ENCODE assay signal across 10 cellular contexts in the genomic region with DNA sequence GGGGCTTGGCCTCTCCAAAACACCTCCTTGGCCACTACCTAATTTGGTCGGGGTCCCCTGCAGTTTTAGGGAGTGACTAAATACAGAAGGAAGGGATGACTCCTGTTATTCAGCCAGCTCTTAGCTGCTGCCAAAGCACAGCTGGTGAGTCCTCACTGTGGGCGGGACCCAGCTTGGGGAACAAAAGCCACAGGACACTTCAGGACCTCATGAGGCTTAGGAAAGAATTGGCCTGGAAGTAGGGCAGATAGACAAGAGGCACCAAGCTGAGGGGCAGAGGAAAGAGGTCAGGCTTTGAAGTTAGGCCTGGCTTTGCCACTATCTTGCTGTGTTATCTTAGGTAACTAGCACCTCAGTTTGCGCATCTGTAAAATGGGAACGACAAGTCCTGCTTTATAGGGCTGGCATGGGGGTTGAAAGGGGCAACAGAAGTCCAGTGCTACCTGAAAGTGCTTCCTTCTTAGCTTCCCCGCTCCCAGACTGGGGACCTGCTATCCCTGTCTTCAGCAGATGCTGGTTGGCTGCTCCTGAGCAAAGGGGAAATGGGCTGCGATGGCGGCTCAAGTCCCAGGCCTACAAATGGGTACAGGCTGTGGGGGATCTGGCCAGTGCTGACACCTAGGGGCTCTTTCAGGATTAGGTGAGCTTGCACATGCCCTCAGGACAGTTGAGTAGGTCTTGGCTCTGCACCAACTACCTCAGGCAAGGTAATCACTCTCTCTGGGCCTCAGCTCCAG. TPM values are rescaled to one million over a fixed set of nuclear protein-coding genes. Genes with fewer than 3 reads are reported as not detected.
A peak's percentile ranks its signal among the peaks of the same experiment; 100 is the strongest.
DNase-seq lines count a peak whose midpoint lies in the region; ATAC-seq and TF ChIP-seq lines count a peak whose summit lies in the region.
"Had no signal": no experiment of that assay in that cellular context is flagged by ENCODE, and none has a peak within 500 bp of the region (broad histone marks: within the 10 kb centered on the region; RNA-seq: fewer than 3 reads in every experiment).

No MANE protein-coding gene starts in this region.

- intact Hi-C loops in OCI-LY7 (cut with micrococcal nuclease; ENCODE audit: unreplicated experiment) = no loop called here
- intact Hi-C loops in ovary (cut with DNase I) = no loop called here

- H3K27me3 ChIP-seq in stomach smooth muscle (ENCODE audit: control insufficient read depth in 1 of 2, insufficient read depth in 2 of 2, low read length in 2 of 2) (no peaks in the 10 kb centered on the region), ovary (no peaks in the 10 kb centered on the region)

- POLR2A ChIA-PET in OCI-LY7 (lab: Charles Lee) = interaction anchor here (0.6 kb wide), 1 partner anchor 686 kb away, joined by 5 read pairs; no protein-coding TSS in a partner anchor

- no peak overlapping the region for H3K4me2 ChIP-seq in OCI-LY7 (ENCODE audit: low read length)

- H3K36me3 ChIP-seq in OCI-LY7 (ENCODE audit: insufficient read depth, low read length) (no peaks in the 10 kb centered on the region), stomach smooth muscle (ENCODE audit: control insufficient read depth in 2 of 2, insufficient read depth in 2 of 2, low read length in 2 of 2) (no peaks in the 10 kb centered on the region), ovary (no peaks in the 10 kb centered on the region)

- no peaks in the 10 kb centered on the region for H3K79me2 ChIP-seq in OCI-LY7 (ENCODE audit: insufficient read depth, low read depth, low read length)

- no peak overlapping the region for H3K27ac ChIP-seq in OCI-LY7 (ENCODE audit: low read depth, low read length, poor library complexity, severe bottlenecking)
- peak overlapping the region; percentile 58 for H3K27ac ChIP-seq in stomach smooth muscle (ENCODE audit: low read length)
- no peak overlapping the region for H3K27ac ChIP-seq in ovary

- no peak overlapping the region for H3K9ac ChIP-seq in stomach smooth muscle (ENCODE audit: low read length in 2 of 2)

- BruUV-seq in OCI-LY7 (replicated peaks; lab: Mats Ljungman, UMichigan) = no TSS peak

- no peak for ATAC-seq in HG03378 (IDR thresholded peaks at IDR 0.05; ENCODE audit: unreplicated experiment)

- TF ChIP-seq EP300 in ovary (IDR thresholded peaks at IDR 0.05) = no peak

- CTCF ChIA-PET in OCI-LY7 (lab: Charles Lee; ENCODE audit: unreplicated experiment) = interaction anchor here (0.8 to 0.9 kb wide), 2 partner anchors 42 to 50 kb away, joined by 3 read pairs; no protein-coding TSS in a partner anchor

- H3K4me3 ChIP-seq in OCI-LY7 (ENCODE audit: low read depth, low read length, poor library complexity, severe bottlenecking) (no peak overlapping the region), stomach smooth muscle (ENCODE audit: low read length in 2 of 2) (no peak overlapping the region), ovary (no peak overlapping the region)

- no peak for TF ChIP-seq POLR2A in ovary (IDR thresholded peaks at IDR 0.05)

- H4K20me1 ChIP-seq in OCI-LY7 (ENCODE audit: insufficient read depth, low read length) = no peaks in the 10 kb centered on the region

- no peak overlapping the region for H2AFZ ChIP-seq in OCI-LY7 (ENCODE audit: low read length)

- peaks cover 31% of the 10 kb centered on the region for H3K4me1 ChIP-seq in OCI-LY7 (ENCODE audit: insufficient read depth, low read length, poor library complexity, severe bottlenecking)
- peaks cover 21% of the 10 kb centered on the region for H3K4me1 ChIP-seq in stomach smooth muscle (ENCODE audit: control insufficient read depth, insufficient read depth, low read length)
- H3K4me1 ChIP-seq in ovary (ENCODE audit: insufficient read depth) = peaks cover 3% of the 10 kb centered on the region

- DNase-seq in NCI-H2227 (lab: John Stamatoyannopoulos, UW; ENCODE audit: unreplicated experiment) (peak; percentile 32), NCI-H2227 treated with DMSO at 0.1 percent for 48 hours (lab: John Stamatoyannopoulos, UW) (no peak), OCI-LY7 (ENCODE audit: low spot score) (peak; percentile 58), fibroblast of peridontal ligament (ENCODE audit: extremely low read depth) (peak; percentile 69), NCI-H1436 treated with DMSO at 0.1 percent for 48 hours (lab: John Stamatoyannopoulos, UW) (no peak), ovary (no peak)
- DNase-seq: T1000 had no signal

- WGBS in ovary, 3 donors = 78 to 81% (median 79%) methylated on average over 7 of the region's 7 CpGs

- H3K9me3 ChIP-seq in OCI-LY7 (ENCODE audit: low read length) (no peaks in the 10 kb centered on the region), stomach smooth muscle (ENCODE audit: control insufficient read depth in 2 of 2, low read length in 2 of 2) (no peaks in the 10 kb centered on the region), ovary (no peaks in the 10 kb centered on the region)

- TF ChIP-seq CTCF in OCI-LY7 (conservative IDR thresholded peaks at IDR 0.05; ENCODE audit: low read length) (peak; percentile 64), ovary (IDR thresholded peaks at IDR 0.05) (no peak)

- H3K9me2 ChIP-seq in OCI-LY7 (ENCODE audit: insufficient read depth, low read length) = no peaks in the 10 kb centered on the region

RNA-seq across cellular contexts. Expression of gene IFI6, which starts 15.7 kb away (rescaled TPM):
- 7.7 and 9.5 TPM in 2 replicates for total RNA-seq in OCI-LY7 (2014; rRNA removed; shearing (Covaris generic))
- total RNA-seq in OCI-LY7 (2022) (6.0 and 6.8 TPM in 2 replicates), ovary (10 to 100 TPM; 30.3 to 89.1 (median 48.6) TPM)
- polyA plus RNA-seq in ovary = 100 to 1,000 TPM; 200 to 274 TPM

RNA-seq across cellular contexts. Expression of gene FGR, which starts 21.3 kb away (rescaled TPM):
- total RNA-seq in OCI-LY7 (2014; rRNA removed; shearing (Covaris generic)) = 2.2 and 4.1 TPM in 2 replicates
- total RNA-seq in OCI-LY7 (2022) (0.98 and 1.2 TPM in 2 replicates), ovary (10 to 100 TPM in 1 of 7 donors, 1 to 10 TPM in 6; 1.1 to 14.1 (median 4.2) TPM)
- 1 to 10 TPM; 4.2 to 6.8 TPM for polyA plus RNA-seq in ovary
- total RNA-seq: endothelial cell of umbilical vein had no signal

RNA-seq across cellular contexts. Expression of gene AHDC1, which starts 52.4 kb away (rescaled TPM):
- total RNA-seq in OCI-LY7 (2014; rRNA removed; shearing (Covaris generic)) = 5.5 and 6.5 TPM in 2 replicates
- total RNA-seq in OCI-LY7 (2022) (8.4 and 13.8 TPM in 2 replicates), ovary (100 to 1,000 TPM in 3 of 7 donors, 10 to 100 TPM in 4; 11.3 to 159 (median 91.2) TPM)
- polyA plus RNA-seq in ovary = 10 to 100 TPM; 11.2 to 33.2 TPM

Comparison
In these comparisons a context has a peak if more than half of its experiments do, and no peak if none do; other contexts are left out.
1. DNase-seq: peak in NCI-H2227 (single experiment), OCI-LY7 (single experiment) and fibroblast of peridontal ligament (single experiment); none in NCI-H2227 treated with DMSO at 0.1 percent for 48 hours (single experiment), NCI-H1436 treated with DMSO at 0.1 percent for 48 hours (single experiment) and ovary (0 of 5).